8 cellular contexts compared by ENCODE assay signal in the genomic region with DNA sequence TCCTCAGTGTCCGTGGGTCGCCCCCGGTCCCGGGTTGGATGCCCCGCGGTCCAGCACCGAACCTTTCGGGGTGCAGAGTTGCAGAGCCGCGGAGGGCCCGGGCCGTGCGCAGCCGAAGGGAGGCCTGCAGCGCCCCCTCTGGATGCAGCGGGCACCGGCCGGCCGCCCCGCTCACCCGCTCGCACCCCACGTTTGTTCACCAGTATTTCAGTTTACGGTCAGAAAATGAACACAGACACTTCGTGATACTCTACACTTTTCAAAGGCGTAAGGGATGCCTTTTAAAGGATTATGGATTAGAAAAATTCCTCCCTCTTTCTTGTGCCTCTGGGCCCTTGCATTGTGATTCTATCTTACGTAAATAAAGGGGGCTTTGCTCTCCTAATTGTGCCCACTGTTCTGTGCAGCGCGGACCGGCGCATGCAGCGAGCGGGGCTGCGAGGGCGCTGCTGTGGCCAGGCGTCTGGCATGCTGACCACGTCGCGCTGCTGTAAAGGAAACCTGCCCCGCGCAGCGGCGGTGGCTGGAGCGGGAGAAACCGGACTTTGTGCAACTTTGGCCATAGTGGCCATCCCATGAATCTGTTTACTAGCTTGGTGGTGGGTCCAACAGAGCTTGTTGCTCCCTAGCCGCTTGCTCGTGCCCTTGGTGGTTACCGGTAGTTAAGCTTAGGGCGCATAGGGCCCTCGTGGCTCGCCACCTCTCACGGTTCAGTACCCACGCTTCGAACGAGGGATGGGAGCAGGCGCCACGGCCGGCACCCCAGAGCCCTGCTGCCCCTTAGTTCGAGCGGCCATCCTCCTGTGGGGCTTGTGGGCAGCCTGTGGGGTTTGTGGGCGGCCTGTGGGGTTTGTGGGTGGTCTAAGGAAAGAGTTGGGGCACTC. TPM values are rescaled to one million over a fixed set of nuclear protein-coding genes. Genes with fewer than 3 reads are reported as not detected.
DNase-seq lines count a peak whose midpoint lies in the region; ATAC-seq and TF ChIP-seq lines count a peak whose summit lies in the region.

No MANE protein-coding gene starts in this region.

- peaks cover 49% of the 10 kb centered on the region for H3K27me3 Mint-ChIP-seq in activated CD4-positive, alpha-beta memory T cell treated with anti-CD3 and anti-CD28 coated beads for 36 hours
- peaks cover 35 to 43% (median 39%) of the 10 kb centered on the region in 3 donors for H3K27me3 Mint-ChIP-seq in naive B cell

- no peaks in the 10 kb centered on the region for H3K9me3 Mint-ChIP-seq in activated CD4-positive, alpha-beta memory T cell treated with anti-CD3 and anti-CD28 coated beads for 36 hours
- peaks cover 0 to 6% (median 2%) of the 10 kb centered on the region in 7 donors for H3K9me3 Mint-ChIP-seq in naive B cell

- peak overlapping the region; percentile 59 for H3K4me3 Mint-ChIP-seq in activated CD4-positive, alpha-beta memory T cell treated with anti-CD3 and anti-CD28 coated beads for 36 hours
- H3K4me3 Mint-ChIP-seq in naive B cell: peak overlapping the region; percentile 73 to 86 (median 76)

- H3K4me3 ChIP-seq in esophagus (ENCODE audit: low read depth in 1 of 2, low read length in 2 of 2) (peak overlapping the region; percentile 19 to 33), upper lobe of left lung (peak overlapping the region; percentile 16 to 51 (median 44))

- CTCF ChIA-PET in activated CD4-positive, alpha-beta memory T cell treated with anti-CD3 and anti-CD28 coated beads for 36 hours (lab: Charles Lee): no interaction called here

- H3K27me3 ChIP-seq in esophagus (ENCODE audit: control insufficient read depth in 1 of 2, insufficient read depth in 2 of 2, low read length in 2 of 2) (no peaks in the 10 kb centered on the region), upper lobe of left lung (peaks cover 0 to 2% (median 0%) of the 10 kb centered on the region in 4 donors)

- no peak overlapping the region for H3K27ac Mint-ChIP-seq in activated CD4-positive, alpha-beta memory T cell treated with anti-CD3 and anti-CD28 coated beads for 36 hours
- H3K27ac Mint-ChIP-seq in naive B cell: peak overlapping the region in 1 of 6 donors; percentile 92

- H3K36me3 Mint-ChIP-seq in activated CD4-positive, alpha-beta memory T cell treated with anti-CD3 and anti-CD28 coated beads for 36 hours: no peaks in the 10 kb centered on the region
- no peaks in the 10 kb centered on the region for H3K36me3 Mint-ChIP-seq in naive B cell

- POLR2A ChIA-PET in activated CD4-positive, alpha-beta memory T cell treated with anti-CD3 and anti-CD28 coated beads for 36 hours (lab: Charles Lee): no interaction called here

- TF ChIP-seq POLR2A in upper lobe of left lung (IDR thresholded peaks at IDR 0.05): no peak

- H3K27ac ChIP-seq in esophagus (ENCODE audit: low read depth in 2 of 2, low read length in 1 of 2): no peak overlapping the region
- H3K27ac ChIP-seq in upper lobe of left lung: peak overlapping the region; percentile 7 to 38 (median 32)

- H3K4me1 ChIP-seq in esophagus (ENCODE audit: control insufficient read depth in 2 of 2, insufficient read depth in 2 of 2, low read length in 1 of 2) (peaks cover 5 to 6% of the 10 kb centered on the region in 2 donors), upper lobe of left lung (peaks cover 12 to 41% (median 15%) of the 10 kb centered on the region in 4 donors)

- intact Hi-C loops in activated CD4-positive, alpha-beta memory T cell treated with anti-CD3 and anti-CD28 coated beads for 36 hours (cut with micrococcal nuclease): loop anchor here (2.0 to 10.0 kb wide), 2 partner anchors 244 to 248 kb away; partner anchors contain the start of gene KLF14

- 50 to 58% methylated on average over 61 of the region's 61 CpGs for WGBS in esophagus, 2 donors
- WGBS in upper lobe of left lung, 2 donors: 54 to 58% methylated on average over 32 to 61 of the region's 61 CpGs

- peaks cover 0 to 3% of the 10 kb centered on the region in 2 donors for H3K9me3 ChIP-seq in esophagus (ENCODE audit: control insufficient read depth in 2 of 2, insufficient read depth in 1 of 2, low read depth in 1 of 2, low read length in 1 of 2)
- H3K9me3 ChIP-seq in upper lobe of left lung: no peaks in the 10 kb centered on the region

- ATAC-seq in naive B cell (ENCODE audit: low read depth in 2 of 2) (peak; percentile 33 to 39), upper lobe of left lung (ENCODE audit: low FRiP score in 2 of 2) (peak; percentile 41 to 77), HG03045 (IDR thresholded peaks at IDR 0.05; ENCODE audit: unreplicated experiment) (no peak)

- no peak for TF ChIP-seq EP300 in upper lobe of left lung (IDR thresholded peaks at IDR 0.05)

- DNase-seq in NCI-H2081 (lab: John Stamatoyannopoulos, UW) (peak; percentile 9 to 47), NCI-H2081 treated with DMSO at 0.1 percent for 48 hours (lab: John Stamatoyannopoulos, UW) (no peak), naive B cell (no peak), upper lobe of left lung (peak in 1 of 2 donors; percentile 91), mesenteric fat pad (ENCODE audit: low spot score) (no peak)
- peak; percentile 49 for DNase-seq in activated CD4-positive, alpha-beta memory T cell treated with anti-CD3 and anti-CD28 coated beads for 36 hours

- peak; percentile 53 to 66 (median 60) for TF ChIP-seq CTCF in upper lobe of left lung (IDR thresholded peaks at IDR 0.05)

- peaks cover 20% of the 10 kb centered on the region for H3K4me1 Mint-ChIP-seq in activated CD4-positive, alpha-beta memory T cell treated with anti-CD3 and anti-CD28 coated beads for 36 hours (ENCODE audit: low read depth)
- peaks cover 18 to 37% (median 29%) of the 10 kb centered on the region in 3 donors for H3K4me1 Mint-ChIP-seq in naive B cell

- H3K36me3 ChIP-seq in esophagus (ENCODE audit: control insufficient read depth in 2 of 2, insufficient read depth in 2 of 2, low read length in 1 of 2) (no peaks in the 10 kb centered on the region), upper lobe of left lung (no peaks in the 10 kb centered on the region)

RNA-seq across cellular contexts. Expression of gene MEST, which starts 0.8 kb away (rescaled TPM):
- 1 to 10 TPM in 1 of 2 experiments, under 1 TPM in 1; 0.83 to 1.0 TPM for total RNA-seq in activated CD4-positive, alpha-beta memory T cell treated with anti-CD3 and anti-CD28 coated beads for 36 hours
- polyA plus RNA-seq in esophagus (1 to 10 TPM; 4.8 to 8.6 TPM), naive B cell (ENCODE audit: low read depth in 6 of 6) (10 to 100 TPM in 1 of 6 donors, 1 to 10 TPM in 5; 4.6 to 19.4 (median 5.7) TPM)
- total RNA-seq in upper lobe of left lung (10 to 100 TPM; 13.9 to 52.5 (median 17.8) TPM), mesenteric fat pad (963 TPM)

RNA-seq across cellular contexts. Expression of gene CEP41, which starts 50.3 kb away (rescaled TPM):
- total RNA-seq in activated CD4-positive, alpha-beta memory T cell treated with anti-CD3 and anti-CD28 coated beads for 36 hours: 10 to 100 TPM; 14.0 to 16.4 TPM
- polyA plus RNA-seq in esophagus (1 to 10 TPM; 2.3 to 2.5 TPM), naive B cell (ENCODE audit: low read depth in 6 of 6) (10 to 100 TPM in 3 of 6 donors, 1 to 10 TPM in 3; 6.2 to 20.7 (median 10.3) TPM)
- total RNA-seq in upper lobe of left lung (10 to 100 TPM in 1 of 6 donors, 1 to 10 TPM in 5; 4.3 to 11.5 (median 7.2) TPM), mesenteric fat pad (9.3 TPM)

Comparison
In these comparisons a context has a peak if more than half of its experiments do, and no peak if none do; other contexts are left out.
1. DNase-seq: peak in NCI-H2081 (2 of 2) and activated CD4-positive, alpha-beta memory T cell treated with anti-CD3 and anti-CD28 coated beads for 36 hours (single experiment); none in NCI-H2081 treated with DMSO at 0.1 percent for 48 hours (single experiment), naive B cell (single experiment) and mesenteric fat pad (single experiment).
2. H3K27ac ChIP-seq: peak in upper lobe of left lung (4 of 4); none in esophagus (0 of 2).
3. RNA of gene MEST, which starts 0.8 kb away (total RNA-seq): 963 TPM in mesenteric fat pad (single experiment); 13.9 to 52.5 TPM in upper lobe of left lung and 0.83 to 1.0 TPM in activated CD4-positive, alpha-beta memory T cell treated with anti-CD3 and anti-CD28 coated beads for 36 hours; every median in the first group is over 10 times any median in the second.